8 cellular contexts compared by ENCODE assay signal in the genomic region with DNA sequence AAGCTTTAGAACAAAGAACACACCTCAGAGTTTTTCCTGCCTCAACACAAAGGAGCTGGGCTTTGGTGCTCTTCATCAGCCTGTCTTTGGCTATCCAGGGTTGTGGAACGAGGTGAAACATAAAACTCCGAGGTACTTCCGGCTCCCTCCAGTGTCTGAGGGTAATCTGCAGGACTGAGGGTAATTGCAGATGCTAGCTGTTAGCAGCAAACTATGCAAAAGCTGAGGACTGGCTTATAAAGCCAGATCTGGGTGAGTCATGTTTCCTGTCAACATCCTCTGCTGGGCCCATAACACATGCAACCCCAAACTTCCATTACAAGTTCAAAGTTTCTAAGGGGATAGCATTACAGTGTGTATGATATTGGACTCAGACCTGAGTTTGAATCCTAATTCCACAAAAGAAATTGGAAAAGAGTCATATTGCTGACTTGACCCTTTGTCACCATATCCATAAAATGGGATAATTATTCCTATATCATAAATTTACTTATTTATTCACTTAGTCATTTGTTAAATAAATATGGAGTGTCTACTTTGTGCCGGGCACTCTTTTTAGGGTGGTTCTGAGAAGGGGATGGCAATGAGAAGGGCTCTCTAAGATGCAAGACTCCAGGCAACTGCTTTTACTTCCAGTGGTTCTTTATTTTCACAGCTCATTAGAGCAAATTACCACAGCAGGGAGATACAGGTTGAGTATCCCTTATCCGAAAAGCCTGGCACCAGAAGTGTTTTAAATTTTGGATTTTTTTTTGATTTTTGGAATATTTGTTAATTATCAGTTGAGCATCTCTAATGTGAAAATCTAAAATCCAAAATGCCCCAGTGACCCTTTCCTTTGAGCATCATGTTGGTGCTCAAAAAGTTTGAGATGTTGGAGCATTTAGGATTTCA. TPM values are rescaled to one million over a fixed set of nuclear protein-coding genes. Genes with fewer than 3 reads are reported as not detected.
A peak's percentile ranks its signal among the peaks of the same experiment; 100 is the strongest.
DNase-seq lines count a peak whose midpoint lies in the region; ATAC-seq and TF ChIP-seq lines count a peak whose summit lies in the region.

No MANE protein-coding gene starts in this region.

- DNase-seq in WTC11 (ENCODE audit: low spot score) (no peak), choroid plexus epithelial cell (ENCODE audit: low read depth) (peak; percentile 98), lung microvascular endothelial cell (ENCODE audit: low read depth in 2 of 2) (peak; percentile 93 to 95), suprapubic skin (ENCODE audit: low spot score in 2 of 2) (no peak), NCI-H748 (lab: John Stamatoyannopoulos, UW; ENCODE audit: unreplicated experiment) (no peak)

- H3F3A ChIP-seq in DOHH2 (ENCODE audit: control insufficient read depth, insufficient read depth), result peaks cover 39% of the 10 kb centered on the region

- H3K9me3 ChIP-seq in DOHH2 (ENCODE audit: control insufficient read depth, insufficient read depth, low read length) (no peaks in the 10 kb centered on the region), suprapubic skin (no peaks in the 10 kb centered on the region)

- ATAC-seq in GM21390 (IDR thresholded peaks at IDR 0.05; ENCODE audit: unreplicated experiment) (peak; percentile 40), WTC11 (peak; percentile 13)

- POLR2A ChIA-PET in WTC11 (lab: Charles Lee), result interaction anchor here (0.5 to 3.6 kb wide), 4 partner anchors 15 to 195 kb away, joined by 3 to 37 read pairs (median 6); a partner anchor contains a TSS

- peak overlapping the region; percentile 69 for H3K4me3 ChIP-seq in DOHH2 (ENCODE audit: low read length)
- no peak overlapping the region for H3K4me3 ChIP-seq in choroid plexus epithelial cell (ENCODE audit: low read depth, low read length)
- peak overlapping the region; percentile 15 for H3K4me3 ChIP-seq in suprapubic skin

- H3K27me3 Mint-ChIP-seq in IgD-negative memory B cell, result no peaks in the 10 kb centered on the region
- H3K27me3 Mint-ChIP-seq in WTC11 (ENCODE audit: low read depth), result no peaks in the 10 kb centered on the region; the same call in 1 of the 2 replicates

- no peaks in the 10 kb centered on the region for H3K27me3 ChIP-seq in DOHH2 (ENCODE audit: control insufficient read depth, low read length)
- no peaks in the 10 kb centered on the region for H3K27me3 ChIP-seq in suprapubic skin

- H3K36me3 Mint-ChIP-seq in IgD-negative memory B cell, result peaks cover 1% of the 10 kb centered on the region
- no peaks in the 10 kb centered on the region for H3K36me3 Mint-ChIP-seq in WTC11

- peak overlapping the region; percentile 99 for H3K4me2 ChIP-seq in DOHH2 (ENCODE audit: low read length)

- peak in 1 of 2 donors; percentile 24 for TF ChIP-seq POLR2A in suprapubic skin (IDR thresholded peaks at IDR 0.05)

- 10% methylated on average over 5 of the region's 5 CpGs for WGBS in suprapubic skin

- TF ChIP-seq CTCF in DOHH2 (IDR thresholded peaks at IDR 0.05; ENCODE audit: low read depth, low read length, poor library complexity, severe bottlenecking), result no peak
- TF ChIP-seq CTCF in WTC11 (IDR thresholded peaks at IDR 0.05), result no peak
- TF ChIP-seq CTCF in choroid plexus epithelial cell (conservative IDR thresholded peaks at IDR 0.05; ENCODE audit: low read depth, low read length), result peak; percentile 41
- no peak for TF ChIP-seq CTCF in suprapubic skin (IDR thresholded peaks at IDR 0.05)

- H3K27ac ChIP-seq in DOHH2 (ENCODE audit: low read depth, low read length), result peak overlapping the region; percentile 88
- peak overlapping the region; percentile 97 for H3K27ac ChIP-seq in suprapubic skin

- peaks cover 7% of the 10 kb centered on the region for H3K36me3 ChIP-seq in DOHH2 (ENCODE audit: control insufficient read depth, low read length)
- H3K36me3 ChIP-seq in suprapubic skin, result no peaks in the 10 kb centered on the region

- CTCF ChIA-PET in WTC11 (lab: Charles Lee), result interaction anchor here (1.0 to 2.6 kb wide), 6 partner anchors 11 to 64 kb away, joined by 6 to 39 read pairs (median 20); a partner anchor contains a TSS

- H3K4me1 ChIP-seq in DOHH2 (ENCODE audit: control insufficient read depth, low read length), result peaks cover 76% of the 10 kb centered on the region
- H3K4me1 ChIP-seq in suprapubic skin, result peaks cover 54% of the 10 kb centered on the region

- H3K27ac Mint-ChIP-seq in IgD-negative memory B cell (peak overlapping the region; percentile 96 to 100 (median 99)), WTC11 (peak overlapping the region; percentile 89)

- H3K4me1 Mint-ChIP-seq in IgD-negative memory B cell, result peaks cover 47 to 55% (median 52%) of the 10 kb centered on the region in 3 donors
- H3K4me1 Mint-ChIP-seq in WTC11, result peaks cover 32% of the 10 kb centered on the region

- no peaks in the 10 kb centered on the region for H3K9me2 ChIP-seq in DOHH2 (replicated peaks; ENCODE audit: control insufficient read depth, low read length)

- no peak for TF ChIP-seq EP300 in suprapubic skin (IDR thresholded peaks at IDR 0.05)

- H3K9me3 Mint-ChIP-seq in IgD-negative memory B cell (no peaks in the 10 kb centered on the region), WTC11 (no peaks in the 10 kb centered on the region)

- no peaks in the 10 kb centered on the region for H4K20me1 ChIP-seq in DOHH2 (ENCODE audit: control insufficient read depth, insufficient read depth, low read depth, low read length)

- peaks cover 17% of the 10 kb centered on the region for H3K79me2 ChIP-seq in DOHH2 (ENCODE audit: control insufficient read depth, low read length)

- H3K4me3 Mint-ChIP-seq in IgD-negative memory B cell, result peak overlapping the region; percentile 89 to 97 (median 94)
- H3K4me3 Mint-ChIP-seq in WTC11, result no peak overlapping the region

TF ChIP-seq in WTC11, 78 proteins besides CTCF, POLR2A, EP300 and RAD21:
- TF ChIP-seq, protein P1, sequence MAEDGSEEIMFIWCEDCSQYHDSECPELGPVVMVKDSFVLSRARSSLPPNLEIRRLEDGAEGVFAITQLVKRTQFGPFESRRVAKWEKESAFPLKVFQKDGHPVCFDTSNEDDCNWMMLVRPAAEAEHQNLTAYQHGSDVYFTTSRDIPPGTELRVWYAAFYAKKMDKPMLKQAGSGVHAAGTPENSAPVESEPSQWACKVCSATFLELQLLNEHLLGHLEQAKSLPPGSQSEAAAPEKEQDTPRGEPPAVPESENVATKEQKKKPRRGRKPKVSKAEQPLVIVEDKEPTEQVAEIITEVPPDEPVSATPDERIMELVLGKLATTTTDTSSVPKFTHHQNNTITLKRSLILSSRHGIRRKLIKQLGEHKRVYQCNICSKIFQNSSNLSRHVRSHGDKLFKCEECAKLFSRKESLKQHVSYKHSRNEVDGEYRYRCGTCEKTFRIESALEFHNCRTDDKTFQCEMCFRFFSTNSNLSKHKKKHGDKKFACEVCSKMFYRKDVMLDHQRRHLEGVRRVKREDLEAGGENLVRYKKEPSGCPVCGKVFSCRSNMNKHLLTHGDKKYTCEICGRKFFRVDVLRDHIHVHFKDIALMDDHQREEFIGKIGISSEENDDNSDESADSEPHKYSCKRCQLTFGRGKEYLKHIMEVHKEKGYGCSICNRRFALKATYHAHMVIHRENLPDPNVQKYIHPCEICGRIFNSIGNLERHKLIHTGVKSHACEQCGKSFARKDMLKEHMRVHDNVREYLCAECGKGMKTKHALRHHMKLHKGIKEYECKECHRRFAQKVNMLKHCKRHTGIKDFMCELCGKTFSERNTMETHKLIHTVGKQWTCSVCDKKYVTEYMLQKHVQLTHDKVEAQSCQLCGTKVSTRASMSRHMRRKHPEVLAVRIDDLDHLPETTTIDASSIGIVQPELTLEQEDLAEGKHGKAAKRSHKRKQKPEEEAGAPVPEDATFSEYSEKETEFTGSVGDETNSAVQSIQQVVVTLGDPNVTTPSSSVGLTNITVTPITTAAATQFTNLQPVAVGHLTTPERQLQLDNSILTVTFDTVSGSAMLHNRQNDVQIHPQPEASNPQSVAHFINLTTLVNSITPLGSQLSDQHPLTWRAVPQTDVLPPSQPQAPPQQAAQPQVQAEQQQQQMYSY (CRISPR knock-in tag; IDR thresholded peaks at IDR 0.05), result no peak
- TF ChIP-seq JAZF1 (CRISPR knock-in tag; IDR thresholded peaks at IDR 0.05) (no peak), NR1H2 (CRISPR knock-in tag; IDR thresholded peaks at IDR 0.05) (no peak), NR2C2 (CRISPR knock-in tag; IDR thresholded peaks at IDR 0.05) (no peak), GABPB1 (CRISPR knock-in tag; IDR thresholded peaks at IDR 0.05) (peak; percentile 78), RELA (CRISPR knock-in tag; IDR thresholded peaks at IDR 0.05; ENCODE audit: borderline replicate concordance) (no peak), NFATC4 (CRISPR knock-in tag; IDR thresholded peaks at IDR 0.05) (0 out of 2 replicates have a peak, but pooled peaks have one; percentile 8), TP53 (CRISPR knock-in tag; IDR thresholded peaks at IDR 0.05) (no peak)

RNA-seq across cellular contexts. Expression of a gene that starts 9.5 kb away (rescaled TPM):
- polyA plus RNA-seq in IgD-negative memory B cell, result 30.7 TPM
- 9.9 to 11.3 TPM (median 10.4 TPM) in 3 replicates for total RNA-seq in WTC11 (2021)
- 6.1 and 8.5 TPM in 2 replicates for total RNA-seq in lung microvascular endothelial cell
- 10 to 100 TPM in 2 of 4 donors, 1 to 10 TPM in 2; 9.1 to 10.6 (median 9.8) TPM for total RNA-seq in suprapubic skin

RNA-seq across cellular contexts. Expression of a gene that starts 15.5 kb away (rescaled TPM):
- 23,226 TPM for polyA plus RNA-seq in IgD-negative memory B cell
- total RNA-seq in WTC11 (2021), result 88.2 to 105 TPM (median 102 TPM) in 3 replicates
- total RNA-seq in lung microvascular endothelial cell, result 1,882 and 2,489 TPM in 2 replicates
- 1,000 to 10,000 TPM; 3,609 to 4,918 (median 4,073) TPM for total RNA-seq in suprapubic skin

RNA-seq across cellular contexts. Expression of a gene that starts 15.7 kb away (rescaled TPM):
- 17.7 TPM for polyA plus RNA-seq in IgD-negative memory B cell
- 0.41 to 1.2 TPM (median 0.59 TPM) in 3 replicates for total RNA-seq in WTC11 (2021)
- under 0.01 TPM in 1 of 2 replicates, not detected in the other for total RNA-seq in lung microvascular endothelial cell
- 1 to 10 TPM in 1 of 4 donors, under 1 TPM in 2, not detected in 1; 0.57 to 1.2 (median 0.86) TPM for total RNA-seq in suprapubic skin

Comparison
In these comparisons a context has a peak if more than half of its experiments do, and no peak if none do; other contexts are left out.
1. DNase-seq: peak in choroid plexus epithelial cell (single experiment) and lung microvascular endothelial cell (2 of 2); none in WTC11 (single experiment), suprapubic skin (0 of 2) and NCI-H748 (single experiment).
2. RNA of a gene that starts 15.5 kb away (total RNA-seq): 3,609 to 4,918 TPM in suprapubic skin and 1,882 to 2,489 TPM in lung microvascular endothelial cell; 88.2 to 105 TPM in WTC11; every median in the first group is over 10 times any median in the second.